9 cellular contexts compared by ENCODE assay signal in the genomic region with DNA sequence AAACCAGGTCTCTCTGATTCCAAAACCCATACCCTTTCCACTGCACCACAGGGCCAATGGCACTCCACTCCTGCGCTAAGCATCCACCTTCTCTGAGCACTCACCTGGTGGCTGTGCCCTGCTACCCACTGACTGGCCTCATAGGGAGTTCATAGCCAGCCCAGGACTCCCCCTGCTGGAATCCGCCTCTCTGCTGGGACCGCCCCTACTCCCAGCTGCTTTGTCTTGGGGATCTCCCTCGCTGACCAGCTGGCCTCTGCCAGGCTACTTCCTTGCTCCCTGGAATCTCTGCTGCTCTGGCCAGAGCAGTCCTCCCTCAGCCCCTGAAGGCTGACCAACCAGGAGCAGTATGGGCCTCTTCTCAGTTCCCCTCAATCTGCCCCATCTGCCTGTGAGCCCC.
A peak's percentile ranks its signal among the peaks of the same experiment; 100 is the strongest.
DNase-seq lines count a peak whose midpoint lies in the region; ATAC-seq and TF ChIP-seq lines count a peak whose summit lies in the region.
"Had no signal": no experiment of that assay in that cellular context is flagged by ENCODE, and none has a peak within 500 bp of the region (broad histone marks: within the 10 kb centered on the region; RNA-seq: fewer than 3 reads in every experiment).

No MANE protein-coding gene starts in this region.

- no peak for TF ChIP-seq EP300 in suprapubic skin (IDR thresholded peaks at IDR 0.05)

- ATAC-seq in GM19351 (IDR thresholded peaks at IDR 0.05; ENCODE audit: unreplicated experiment) (peak; percentile 90), HG03175 (IDR thresholded peaks at IDR 0.05; ENCODE audit: unreplicated experiment) (peak; percentile 70)
- ATAC-seq in CD4-positive, alpha-beta T cell (ENCODE audit: poor library complexity) = no peak

- no peaks in the 10 kb centered on the region for H3K9me3 Mint-ChIP-seq in CD4-positive, alpha-beta T cell

- DNase-seq in AG04450 (ENCODE audit: low read depth, low spot score) (no peak), choroid plexus epithelial cell (ENCODE audit: low read depth) (peak; percentile 5), NCI-H1105 (lab: John Stamatoyannopoulos, UW) (no peak), suprapubic skin (ENCODE audit: low spot score in 2 of 2) (no peak)
- DNase-seq in CD4-positive, alpha-beta T cell = no peak
- no peak for DNase-seq in activated T-cell treated with anti-CD3 and anti-CD28 coated beads, Interleukin-2, amount 50 U/mL, for 48 hours
- DNase-seq: activated CD4-positive, CD25-positive, alpha-beta regulatory T cell treated with anti-CD3 and anti-CD28 coated beads, Interleukin-2, amount 50 U/mL, for 72 hours had no signal

- no peaks in the 10 kb centered on the region for H3K36me3 ChIP-seq in suprapubic skin

- H3K4me1 ChIP-seq in suprapubic skin = no peaks in the 10 kb centered on the region

- H3K4me1 Mint-ChIP-seq in CD4-positive, alpha-beta T cell (ENCODE audit: low read depth) = no peaks in the 10 kb centered on the region

- TF ChIP-seq POLR2A in suprapubic skin (IDR thresholded peaks at IDR 0.05) = no peak

- CTCF ChIA-PET in AG04450 (lab: Charles Lee) = no interaction called here
- CTCF ChIA-PET in CD4-positive, alpha-beta T cell (lab: Charles Lee) = no interaction called here

- peaks cover 5% of the 10 kb centered on the region for H3K27me3 Mint-ChIP-seq in CD4-positive, alpha-beta T cell

- H3K4me3 ChIP-seq in AG04450 (ENCODE audit: low read depth, low read length) (no peak overlapping the region), choroid plexus epithelial cell (ENCODE audit: low read depth, low read length) (no peak overlapping the region), suprapubic skin (no peak overlapping the region)

- TF ChIP-seq CTCF in AG04450 (IDR thresholded peaks at IDR 0.05; ENCODE audit: low read depth, low read length) (peak; percentile 19; the same call in 1 of the 2 replicates), choroid plexus epithelial cell (conservative IDR thresholded peaks at IDR 0.05; ENCODE audit: low read depth, low read length) (peak; percentile 15), suprapubic skin (IDR thresholded peaks at IDR 0.05) (no peak)
- no peak for TF ChIP-seq CTCF in CD4-positive, alpha-beta T cell (IDR thresholded peaks at IDR 0.05)

- intact Hi-C loops in CD4-positive, alpha-beta T cell (cut with DNase I, micrococcal nuclease) = no loop called here

- H3K9me3 ChIP-seq in AG04450 (ENCODE audit: control insufficient read depth, insufficient read depth, low read length) = no peaks in the 10 kb centered on the region
- no peaks in the 10 kb centered on the region for H3K9me3 ChIP-seq in CD4-positive, alpha-beta T cell (ENCODE audit: control insufficient read depth, low read length)
- H3K9me3 ChIP-seq in suprapubic skin = no peaks in the 10 kb centered on the region

- POLR2A ChIA-PET in AG04450 (lab: Yijun Ruan, JAX) = no interaction called here
- POLR2A ChIA-PET in CD4-positive, alpha-beta T cell (lab: Charles Lee) = no interaction called here

- no peaks in the 10 kb centered on the region for H3K36me3 Mint-ChIP-seq in CD4-positive, alpha-beta T cell (ENCODE audit: low read depth)

- 57% methylated on average over 3 of the region's 4 CpGs for WGBS in suprapubic skin

- no peak overlapping the region for H3K27ac Mint-ChIP-seq in CD4-positive, alpha-beta T cell

- H3K27ac ChIP-seq in AG04450 (ENCODE audit: low read depth, low read length) = no peak overlapping the region
- no peak overlapping the region for H3K27ac ChIP-seq in CD4-positive, alpha-beta T cell (ENCODE audit: low read depth, low read length)
- H3K27ac ChIP-seq in suprapubic skin = no peak overlapping the region

- no peak overlapping the region for H3K4me3 Mint-ChIP-seq in CD4-positive, alpha-beta T cell

- H3K27me3 ChIP-seq in AG04450 (ENCODE audit: control insufficient read depth, insufficient read depth, low read length) (no peaks in the 10 kb centered on the region), suprapubic skin (peaks cover 3% of the 10 kb centered on the region)
- no peaks in the 10 kb centered on the region for H3K27me3 ChIP-seq in CD4-positive, alpha-beta T cell (ENCODE audit: control insufficient read depth, insufficient read depth, low read length)

Comparison
In these comparisons a context has a peak if more than half of its experiments do, and no peak if none do; other contexts are left out.
1. CTCF ChIP-seq: peak in AG04450 (single experiment) and choroid plexus epithelial cell (single experiment); none in CD4-positive, alpha-beta T cell (single experiment) and suprapubic skin (0 of 2).